ENCODE assay signal across 1 cellular context in genomic region chrX:73823473-73824004, GRCh38.
A peak's percentile ranks its signal among the peaks of the same experiment; 100 is the strongest.
TF ChIP-seq lines count a peak whose summit lies in the region.

No MANE protein-coding gene starts in this region.

TF ChIP-seq in HEK293, 187 proteins besides CTCF, POLR2A, EP300 and RAD21 (continued from another document):
- TF ChIP-seq INSM2 (tag by site-specific recombination; IDR thresholded peaks at IDR 0.05): peak; percentile 32; the same call in 1 of the 2 replicates
- no peak for TF ChIP-seq ZNF529 (tag by site-specific recombination; IDR thresholded peaks at IDR 0.05; ENCODE audit: insufficient replicate concordance)
- TF ChIP-seq ZNF677 (tag by site-specific recombination; IDR thresholded peaks at IDR 0.05): no peak
- no peak for TF ChIP-seq ZNF585B (tag by site-specific recombination; IDR thresholded peaks at IDR 0.05)
- no peak for TF ChIP-seq ZNF596 (tag by site-specific recombination; IDR thresholded peaks at IDR 0.05)
- TF ChIP-seq GLI4 (tag by site-specific recombination; IDR thresholded peaks at IDR 0.05): no peak
- TF ChIP-seq ZNF837 (tag by site-specific recombination; IDR thresholded peaks at IDR 0.05): no peak
- TF ChIP-seq, protein P1, sequence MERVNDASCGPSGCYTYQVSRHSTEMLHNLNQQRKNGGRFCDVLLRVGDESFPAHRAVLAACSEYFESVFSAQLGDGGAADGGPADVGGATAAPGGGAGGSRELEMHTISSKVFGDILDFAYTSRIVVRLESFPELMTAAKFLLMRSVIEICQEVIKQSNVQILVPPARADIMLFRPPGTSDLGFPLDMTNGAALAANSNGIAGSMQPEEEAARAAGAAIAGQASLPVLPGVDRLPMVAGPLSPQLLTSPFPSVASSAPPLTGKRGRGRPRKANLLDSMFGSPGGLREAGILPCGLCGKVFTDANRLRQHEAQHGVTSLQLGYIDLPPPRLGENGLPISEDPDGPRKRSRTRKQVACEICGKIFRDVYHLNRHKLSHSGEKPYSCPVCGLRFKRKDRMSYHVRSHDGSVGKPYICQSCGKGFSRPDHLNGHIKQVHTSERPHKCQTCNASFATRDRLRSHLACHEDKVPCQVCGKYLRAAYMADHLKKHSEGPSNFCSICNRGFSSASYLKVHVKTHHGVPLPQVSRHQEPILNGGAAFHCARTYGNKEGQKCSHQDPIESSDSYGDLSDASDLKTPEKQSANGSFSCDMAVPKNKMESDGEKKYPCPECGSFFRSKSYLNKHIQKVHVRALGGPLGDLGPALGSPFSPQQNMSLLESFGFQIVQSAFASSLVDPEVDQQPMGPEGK (tag by site-specific recombination; IDR thresholded peaks at IDR 0.05): 0 out of 2 replicates have a peak, but pooled peaks have one; percentile 14
- TF ChIP-seq KLF10 (tag by site-specific recombination; IDR thresholded peaks at IDR 0.05): no peak
- TF ChIP-seq, protein P2, sequence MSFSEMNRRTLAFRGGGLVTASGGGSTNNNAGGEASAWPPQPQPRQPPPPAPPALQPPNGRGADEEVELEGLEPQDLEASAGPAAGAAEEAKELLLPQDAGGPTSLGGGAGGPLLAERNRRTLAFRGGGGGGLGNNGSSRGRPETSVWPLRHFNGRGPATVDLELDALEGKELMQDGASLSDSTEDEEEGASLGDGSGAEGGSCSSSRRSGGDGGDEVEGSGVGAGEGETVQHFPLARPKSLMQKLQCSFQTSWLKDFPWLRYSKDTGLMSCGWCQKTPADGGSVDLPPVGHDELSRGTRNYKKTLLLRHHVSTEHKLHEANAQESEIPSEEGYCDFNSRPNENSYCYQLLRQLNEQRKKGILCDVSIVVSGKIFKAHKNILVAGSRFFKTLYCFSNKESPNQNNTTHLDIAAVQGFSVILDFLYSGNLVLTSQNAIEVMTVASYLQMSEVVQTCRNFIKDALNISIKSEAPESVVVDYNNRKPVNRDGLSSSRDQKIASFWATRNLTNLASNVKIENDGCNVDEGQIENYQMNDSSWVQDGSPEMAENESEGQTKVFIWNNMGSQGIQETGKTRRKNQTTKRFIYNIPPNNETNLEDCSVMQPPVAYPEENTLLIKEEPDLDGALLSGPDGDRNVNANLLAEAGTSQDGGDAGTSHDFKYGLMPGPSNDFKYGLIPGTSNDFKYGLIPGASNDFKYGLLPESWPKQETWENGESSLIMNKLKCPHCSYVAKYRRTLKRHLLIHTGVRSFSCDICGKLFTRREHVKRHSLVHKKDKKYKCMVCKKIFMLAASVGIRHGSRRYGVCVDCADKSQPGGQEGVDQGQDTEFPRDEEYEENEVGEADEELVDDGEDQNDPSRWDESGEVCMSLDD (tag by site-specific recombination; IDR thresholded peaks at IDR 0.05): no peak
- TF ChIP-seq ZNF266 (tag by site-specific recombination; IDR thresholded peaks at IDR 0.05; ENCODE audit: low read depth): no peak
- no peak for TF ChIP-seq ZNF610 (tag by site-specific recombination; IDR thresholded peaks at IDR 0.05; ENCODE audit: borderline replicate concordance)
- TF ChIP-seq GFI1B (tag by site-specific recombination; IDR thresholded peaks at IDR 0.05): no peak
- no peak for TF ChIP-seq ZNF548 (tag by site-specific recombination; IDR thresholded peaks at IDR 0.05)
- peak; percentile 78 for TF ChIP-seq BCL11A (tag by site-specific recombination; IDR thresholded peaks at IDR 0.05; ENCODE audit: low read depth)
- TF ChIP-seq OVOL3 (tag by site-specific recombination; IDR thresholded peaks at IDR 0.05): 0 out of 2 replicates have a peak, but pooled peaks have one; percentile 8
- TF ChIP-seq ZNF121 (tag by site-specific recombination; IDR thresholded peaks at IDR 0.05): no peak
- TF ChIP-seq ZNF274 (IDR thresholded peaks at IDR 0.05; ENCODE audit: low read length): no peak
- no peak for TF ChIP-seq ZNF274 (tag by site-specific recombination; IDR thresholded peaks at IDR 0.05; ENCODE audit: borderline replicate concordance)
- 0 out of 2 replicates have a peak, but pooled peaks have one; percentile 15 for TF ChIP-seq KLF8 (tag by site-specific recombination; IDR thresholded peaks at IDR 0.05)
- TF ChIP-seq ZNF132 (tag by site-specific recombination; IDR thresholded peaks at IDR 0.05; ENCODE audit: borderline replicate concordance): no peak
- TF ChIP-seq ZNF747 (tag by site-specific recombination; IDR thresholded peaks at IDR 0.05): no peak
- TF ChIP-seq, protein P3, sequence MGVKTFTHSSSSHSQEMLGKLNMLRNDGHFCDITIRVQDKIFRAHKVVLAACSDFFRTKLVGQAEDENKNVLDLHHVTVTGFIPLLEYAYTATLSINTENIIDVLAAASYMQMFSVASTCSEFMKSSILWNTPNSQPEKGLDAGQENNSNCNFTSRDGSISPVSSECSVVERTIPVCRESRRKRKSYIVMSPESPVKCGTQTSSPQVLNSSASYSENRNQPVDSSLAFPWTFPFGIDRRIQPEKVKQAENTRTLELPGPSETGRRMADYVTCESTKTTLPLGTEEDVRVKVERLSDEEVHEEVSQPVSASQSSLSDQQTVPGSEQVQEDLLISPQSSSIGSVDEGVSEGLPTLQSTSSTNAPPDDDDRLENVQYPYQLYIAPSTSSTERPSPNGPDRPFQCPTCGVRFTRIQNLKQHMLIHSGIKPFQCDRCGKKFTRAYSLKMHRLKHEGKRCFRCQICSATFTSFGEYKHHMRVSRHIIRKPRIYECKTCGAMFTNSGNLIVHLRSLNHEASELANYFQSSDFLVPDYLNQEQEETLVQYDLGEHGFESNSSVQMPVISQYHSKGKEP (tag by site-specific recombination; IDR thresholded peaks at IDR 0.05): no peak
- TF ChIP-seq ZNF501 (tag by site-specific recombination; IDR thresholded peaks at IDR 0.05): no peak
- TF ChIP-seq PRDM1 (tag by site-specific recombination; IDR thresholded peaks at IDR 0.05): no peak
- no peak for TF ChIP-seq HOXD13 (CRISPR knock-in tag; IDR thresholded peaks at IDR 0.05; ENCODE audit: borderline replicate concordance)
- TF ChIP-seq ZNF626 (tag by site-specific recombination; IDR thresholded peaks at IDR 0.05): no peak
- TF ChIP-seq, protein P4, sequence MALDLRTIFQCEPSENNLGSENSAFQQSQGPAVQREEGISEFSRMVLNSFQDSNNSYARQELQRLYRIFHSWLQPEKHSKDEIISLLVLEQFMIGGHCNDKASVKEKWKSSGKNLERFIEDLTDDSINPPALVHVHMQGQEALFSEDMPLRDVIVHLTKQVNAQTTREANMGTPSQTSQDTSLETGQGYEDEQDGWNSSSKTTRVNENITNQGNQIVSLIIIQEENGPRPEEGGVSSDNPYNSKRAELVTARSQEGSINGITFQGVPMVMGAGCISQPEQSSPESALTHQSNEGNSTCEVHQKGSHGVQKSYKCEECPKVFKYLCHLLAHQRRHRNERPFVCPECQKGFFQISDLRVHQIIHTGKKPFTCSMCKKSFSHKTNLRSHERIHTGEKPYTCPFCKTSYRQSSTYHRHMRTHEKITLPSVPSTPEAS (tag by site-specific recombination; IDR thresholded peaks at IDR 0.05): no peak
- TF ChIP-seq ZNF521 (tag by site-specific recombination; IDR thresholded peaks at IDR 0.05): no peak
- TF ChIP-seq, protein P5, sequence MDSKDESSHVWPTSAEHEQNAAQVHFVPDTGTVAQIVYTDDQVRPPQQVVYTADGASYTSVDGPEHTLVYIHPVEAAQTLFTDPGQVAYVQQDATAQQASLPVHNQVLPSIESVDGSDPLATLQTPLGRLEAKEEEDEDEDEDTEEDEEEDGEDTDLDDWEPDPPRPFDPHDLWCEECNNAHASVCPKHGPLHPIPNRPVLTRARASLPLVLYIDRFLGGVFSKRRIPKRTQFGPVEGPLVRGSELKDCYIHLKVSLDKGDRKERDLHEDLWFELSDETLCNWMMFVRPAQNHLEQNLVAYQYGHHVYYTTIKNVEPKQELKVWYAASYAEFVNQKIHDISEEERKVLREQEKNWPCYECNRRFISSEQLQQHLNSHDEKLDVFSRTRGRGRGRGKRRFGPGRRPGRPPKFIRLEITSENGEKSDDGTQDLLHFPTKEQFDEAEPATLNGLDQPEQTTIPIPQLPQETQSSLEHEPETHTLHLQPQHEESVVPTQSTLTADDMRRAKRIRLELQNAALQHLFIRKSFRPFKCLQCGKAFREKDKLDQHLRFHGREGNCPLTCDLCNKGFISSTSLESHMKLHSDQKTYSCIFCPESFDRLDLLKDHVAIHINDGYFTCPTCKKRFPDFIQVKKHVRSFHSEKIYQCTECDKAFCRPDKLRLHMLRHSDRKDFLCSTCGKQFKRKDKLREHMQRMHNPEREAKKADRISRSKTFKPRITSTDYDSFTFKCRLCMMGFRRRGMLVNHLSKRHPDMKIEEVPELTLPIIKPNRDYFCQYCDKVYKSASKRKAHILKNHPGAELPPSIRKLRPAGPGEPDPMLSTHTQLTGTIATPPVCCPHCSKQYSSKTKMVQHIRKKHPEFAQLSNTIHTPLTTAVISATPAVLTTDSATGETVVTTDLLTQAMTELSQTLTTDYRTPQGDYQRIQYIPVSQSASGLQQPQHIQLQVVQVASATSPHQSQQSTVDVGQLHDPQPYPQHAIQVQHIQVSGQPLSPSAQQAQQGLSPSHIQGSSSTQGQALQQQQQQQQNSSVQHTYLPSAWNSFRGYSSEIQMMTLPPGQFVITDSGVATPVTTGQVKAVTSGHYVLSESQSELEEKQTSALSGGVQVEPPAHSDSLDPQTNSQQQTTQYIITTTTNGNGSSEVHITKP (tag by site-specific recombination; IDR thresholded peaks at IDR 0.05): peak; percentile 64; the same call in 1 of the 2 replicates
- TF ChIP-seq ZNF544 (tag by site-specific recombination; IDR thresholded peaks at IDR 0.05): no peak
- TF ChIP-seq ZNF561 (tag by site-specific recombination; IDR thresholded peaks at IDR 0.05; ENCODE audit: borderline replicate concordance): no peak
- TF ChIP-seq TCF7L2 (IDR thresholded peaks at IDR 0.05; ENCODE audit: borderline replicate concordance, low read depth, low read length): no peak
- TF ChIP-seq MZF1 (tag by site-specific recombination; IDR thresholded peaks at IDR 0.05; ENCODE audit: borderline replicate concordance): no peak
- 0 out of 2 replicates have a peak, but pooled peaks have one; percentile 14 for TF ChIP-seq OSR2 (tag by site-specific recombination; IDR thresholded peaks at IDR 0.05)
- TF ChIP-seq ZSCAN16 (tag by site-specific recombination; IDR thresholded peaks at IDR 0.05): no peak
- TF ChIP-seq ZNF292 (tag by site-specific recombination; IDR thresholded peaks at IDR 0.05; ENCODE audit: borderline replicate concordance, low read depth): no peak
- TF ChIP-seq ZNF571 (tag by site-specific recombination; IDR thresholded peaks at IDR 0.05): no peak
- TF ChIP-seq ZNF629 (tag by site-specific recombination; IDR thresholded peaks at IDR 0.05): peak; percentile 54
- TF ChIP-seq KLF7 (tag by site-specific recombination; IDR thresholded peaks at IDR 0.05; ENCODE audit: borderline replicate concordance): no peak
- no peak for TF ChIP-seq ZNF670 (tag by site-specific recombination; IDR thresholded peaks at IDR 0.05; ENCODE audit: low read depth)
- 0 out of 2 replicates have a peak, but pooled peaks have one; percentile 25 for TF ChIP-seq ZNF600 (tag by site-specific recombination; IDR thresholded peaks at IDR 0.05)
- TF ChIP-seq ZSCAN30 (tag by site-specific recombination; IDR thresholded peaks at IDR 0.05): peak; percentile 56
- no peak for TF ChIP-seq KLF9 (tag by site-specific recombination; IDR thresholded peaks at IDR 0.05; ENCODE audit: low read depth)
- TF ChIP-seq PRDM4 (tag by site-specific recombination; IDR thresholded peaks at IDR 0.05): peak; percentile 14; the same call in 1 of the 2 replicates
TF ChIP-seq in HEK293: peak in this region for 14.
